Comparison of ENCODE assay signal across 18 cellular contexts in genomic region chr20:53161073-53161472, GRCh38.
"Had no signal": no experiment of that assay in that cellular context is flagged by ENCODE, and none has a peak within 500 bp of the region (broad histone marks: within the 10 kb centered on the region; RNA-seq: fewer than 3 reads in every experiment).

No MANE protein-coding gene starts in this region.

- H3K27me3 ChIP-seq: brain microvascular endothelial cell, neural progenitor cell, right atrium auricular region, upper lobe of right lung had no signal

- H3K4me1 ChIP-seq: prostate gland, right atrium auricular region, upper lobe of right lung had no signal

- DNase-seq: activated CD4-positive, alpha-beta T cell treated with anti-CD3 and anti-CD28 coated beads, Interleukin-2, amount 10 ng/mL, durations not matched to agents 7 days and 5 days; activated CD4-positive, CD25-positive, alpha-beta regulatory T cell; activated CD8-positive, alpha-beta T cell treated with anti-CD3 and anti-CD28 coated beads, Interleukin-2, amount 10 ng/mL, durations not matched to agents 7 days and 5 days; activated naive CD8-positive, alpha-beta T cell treated with anti-CD3 and anti-CD28 coated beads, Interleukin-2, amount 50 U/mL, for 24 hours; aorta; brain microvascular endothelial cell; head of caudate nucleus; kidney; stimulated activated CD4-positive, alpha-beta T cell treated with anti-CD3 and anti-CD28 coated beads, Interleukin-2, amount 100 ng/mL, for 24 hours; T-helper 9 cell; upper lobe of right lung had no signal

- H3K36me3 Mint-ChIP-seq: neural progenitor cell had no signal

- H3K27ac ChIP-seq: brain microvascular endothelial cell, neural progenitor cell, prostate gland, right atrium auricular region, upper lobe of right lung had no signal

- H3K9me3 ChIP-seq: prostate gland, right atrium auricular region, upper lobe of right lung had no signal

- H3K36me3 ChIP-seq: brain microvascular endothelial cell, neural progenitor cell, prostate gland, right atrium auricular region, upper lobe of right lung had no signal

- H3K27ac Mint-ChIP-seq: activated CD4-positive, alpha-beta T cell treated with anti-CD3 and anti-CD28 coated beads, Interleukin-2, amount 10 ng/mL, durations not matched to agents 7 days and 5 days; activated CD8-positive, alpha-beta T cell treated with anti-CD3 and anti-CD28 coated beads, Interleukin-2, amount 10 ng/mL, durations not matched to agents 7 days and 5 days; activated naive CD8-positive, alpha-beta T cell treated with anti-CD3 and anti-CD28 coated beads, Interleukin-2, amount 50 U/mL, for 24 hours; neural progenitor cell; stimulated activated naive CD8-positive, alpha-beta T cell treated with anti-CD3 and anti-CD28 coated beads, Interleukin-15, Interleukin-2, amounts not matched to agents 100 ng/mL and 50 ng/mL, for 24 hours had no signal

- H3K9me3 Mint-ChIP-seq: activated naive CD8-positive, alpha-beta T cell treated with anti-CD3 and anti-CD28 coated beads, Interleukin-2, amount 50 U/mL, for 24 hours; central memory CD8-positive, alpha-beta T cell; neural progenitor cell had no signal

- H2AFZ ChIP-seq: neural progenitor cell had no signal

- H3K4me3 ChIP-seq: coronary artery, lung, neural progenitor cell, prostate gland, right atrium auricular region, upper lobe of right lung had no signal

- H3K9ac ChIP-seq: neural progenitor cell had no signal

- H3K4me3 Mint-ChIP-seq: activated CD4-positive, alpha-beta T cell treated with anti-CD3 and anti-CD28 coated beads, Interleukin-2, amount 10 ng/mL, durations not matched to agents 7 days and 5 days; activated CD8-positive, alpha-beta T cell treated with anti-CD3 and anti-CD28 coated beads, Interleukin-2, amount 10 ng/mL, durations not matched to agents 7 days and 5 days; activated naive CD8-positive, alpha-beta T cell treated with anti-CD3 and anti-CD28 coated beads, Interleukin-2, amount 50 U/mL, for 24 hours; central memory CD8-positive, alpha-beta T cell; neural progenitor cell; stimulated activated naive CD8-positive, alpha-beta T cell treated with anti-CD3 and anti-CD28 coated beads, Interleukin-15, Interleukin-2, amounts not matched to agents 100 ng/mL and 50 ng/mL, for 24 hours had no signal

- H3K27me3 Mint-ChIP-seq: activated CD4-positive, alpha-beta T cell treated with anti-CD3 and anti-CD28 coated beads, Interleukin-2, amount 10 ng/mL, durations not matched to agents 7 days and 5 days; central memory CD8-positive, alpha-beta T cell had no signal
